ENCODE assay signal across 8 cellular contexts in the genomic region with DNA sequence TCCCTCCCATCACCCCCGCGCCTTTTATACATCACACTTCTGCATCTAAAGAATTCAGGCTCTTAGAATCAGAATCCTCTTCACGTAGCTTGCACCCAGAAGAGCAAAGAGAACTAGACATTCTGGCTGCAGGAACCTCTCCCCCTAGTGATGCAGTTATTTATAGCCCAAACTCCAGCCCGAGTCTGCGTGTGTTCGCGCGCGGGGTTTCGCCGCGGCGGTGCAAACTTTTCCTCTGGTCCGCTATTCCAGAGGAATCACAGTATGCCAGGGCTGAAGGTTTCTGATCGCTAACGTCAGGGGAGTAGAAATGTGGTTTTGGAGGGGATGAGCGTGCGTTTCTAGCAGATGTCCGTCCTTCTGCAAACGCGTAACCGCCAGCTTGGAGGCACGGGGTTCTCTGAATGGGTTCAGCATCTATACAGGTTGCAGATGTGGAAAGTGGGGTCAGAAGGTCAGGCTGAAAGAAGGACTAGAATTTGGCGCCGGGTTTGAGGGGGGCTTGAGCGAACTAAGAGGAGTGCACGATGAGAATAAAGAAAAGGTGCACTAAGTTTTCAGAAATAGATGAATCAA. TPM values are rescaled to one million over a fixed set of nuclear protein-coding genes. Genes with fewer than 3 reads are reported as not detected.
A peak's percentile ranks its signal among the peaks of the same experiment; 100 is the strongest.
DNase-seq lines count a peak whose midpoint lies in the region; ATAC-seq and TF ChIP-seq lines count a peak whose summit lies in the region.

No MANE protein-coding gene starts in this region.

- ATAC-seq in GM18498 (IDR thresholded peaks at IDR 0.05; ENCODE audit: unreplicated experiment): no peak

- BruUV-seq in Calu3 (replicated peaks; lab: Mats Ljungman, UMichigan): no TSS peak

- H3K36me3 Mint-ChIP-seq in Calu3 (ENCODE audit: insufficient read depth, unreplicated experiment) (peaks cover 21% of the 10 kb centered on the region), nephron progenitor cell (ENCODE audit: low read depth) (no peaks in the 10 kb centered on the region)

- no peaks in the 10 kb centered on the region for H3K36me3 ChIP-seq in MG63

- H3K9me3 Mint-ChIP-seq in Calu3 (ENCODE audit: low read depth, unreplicated experiment) (no peaks in the 10 kb centered on the region), nephron progenitor cell (no peaks in the 10 kb centered on the region)

- peak overlapping the region; percentile 67 for H3K4me3 Mint-ChIP-seq in Calu3 (ENCODE audit: low read depth, unreplicated experiment)
- H3K4me3 Mint-ChIP-seq in nephron progenitor cell: peak overlapping the region; percentile 91

- H3K4me3 ChIP-seq in MG63: peak overlapping the region; percentile 60
- peak overlapping the region; percentile 53 to 86 (median 73) for H3K4me3 ChIP-seq in dorsolateral prefrontal cortex

- H3K9me3 ChIP-seq in MG63: no peaks in the 10 kb centered on the region

- DNase-seq in Calu3: no peak
- DNase-seq in MG63: peak; percentile 37
- DNase-seq in dorsolateral prefrontal cortex: peak in 6 of 10 donors; percentile 7 to 52 (median 40)
- peak; percentile 40 for DNase-seq in nephron progenitor cell
- no peak for DNase-seq in dedifferentiated amniotic fluid mesenchymal stem cell (ENCODE audit: extremely low spot score)
- no peak for DNase-seq in NOMO-1 treated with DMSO at 0.1 percent for 48 hours (lab: John Stamatoyannopoulos, UW; ENCODE audit: unreplicated experiment)
- no peak for DNase-seq in inferior parietal cortex (ENCODE audit: extremely low spot score)

- H3K27me3 Mint-ChIP-seq in Calu3 (ENCODE audit: unreplicated experiment) (peaks cover 58% of the 10 kb centered on the region), nephron progenitor cell (ENCODE audit: low read depth, poor library complexity) (peaks cover 16% of the 10 kb centered on the region)

- peak overlapping the region in 54 of 59 donors; percentile 28 to 90 (median 75) for H3K27ac ChIP-seq in dorsolateral prefrontal cortex

- TF ChIP-seq CTCF in Calu3 (IDR thresholded peaks at IDR 0.05; ENCODE audit: unreplicated experiment): no peak
- peak in 17 of 56 donors; percentile 4 to 32 (median 14) for TF ChIP-seq CTCF in dorsolateral prefrontal cortex (IDR thresholded peaks at IDR 0.05 in 54 of 56, conservative IDR thresholded peaks at IDR 0.05 in 2 of 56; ENCODE audit: low read depth in 1 of 56, partially characterized antibody in 56 of 56)
- TF ChIP-seq CTCF in nephron progenitor cell (IDR thresholded peaks at IDR 0.05): no peak

- peaks cover 8% of the 10 kb centered on the region for H3K4me1 Mint-ChIP-seq in Calu3 (ENCODE audit: low read depth, unreplicated experiment)
- peaks cover 41% of the 10 kb centered on the region for H3K4me1 Mint-ChIP-seq in nephron progenitor cell

- H3K27me3 ChIP-seq in MG63 (no peaks in the 10 kb centered on the region), dorsolateral prefrontal cortex (peaks cover 0 to 23% (median 0%) of the 10 kb centered on the region in 45 donors)

- CTCF ChIA-PET in Calu3 (lab: Charles Lee): no interaction called here

- intact Hi-C loops in Calu3 (cut with micrococcal nuclease; ENCODE audit: unreplicated experiment): no loop called here
- intact Hi-C loops in dorsolateral prefrontal cortex (cut with DNase I): no loop called here

- H3K27ac Mint-ChIP-seq in Calu3 (ENCODE audit: unreplicated experiment) (no peak overlapping the region), nephron progenitor cell (no peak overlapping the region)

RNA-seq across cellular contexts. Expression of gene EPHA7, which starts 1.9 kb away (rescaled TPM):
- total RNA-seq in Calu3 (2022): 0.17 and 1.6 TPM in 2 replicates
- total RNA-seq in MG63 (2014; rRNA removed; shearing (Covaris generic); ENCODE audit: low replicate concordance): 4.3 and 7.0 TPM in 2 replicates
- 10 to 100 TPM in 117 of 120 experiments, 1 to 10 TPM in 3; 6.1 to 31.4 (median 18.2) TPM for total RNA-seq in dorsolateral prefrontal cortex

Comparison
In these comparisons a context has a peak if more than half of its experiments do, and no peak if none do; other contexts are left out.
1. DNase-seq: peak in MG63 (single experiment), dorsolateral prefrontal cortex (6 of 10) and nephron progenitor cell (single experiment); none in Calu3 (single experiment), dedifferentiated amniotic fluid mesenchymal stem cell (single experiment), NOMO-1 treated with DMSO at 0.1 percent for 48 hours (single experiment) and inferior parietal cortex (single experiment).